ENCODE assay signal across 17 cellular contexts in genomic region chr2:216654528-216655052, GRCh38. TPM values are rescaled to one million over a fixed set of nuclear protein-coding genes. Genes with fewer than 3 reads are reported as not detected.
"Had no signal": no experiment of that assay in that cellular context is flagged by ENCODE, and none has a peak within 500 bp of the region (broad histone marks: within the 10 kb centered on the region; RNA-seq: fewer than 3 reads in every experiment).

No MANE protein-coding gene starts in this region.

- H3K4me3 ChIP-seq: gastrocnemius medialis, heart left ventricle, lung, transverse colon had no signal

- DNase-seq: activated CD4-positive, alpha-beta T cell treated with anti-CD3 and anti-CD28 coated beads for 4 hours; activated effector memory CD4-positive, alpha-beta T cell treated with anti-CD3 and anti-CD28 coated beads, Interleukin-2, amount 50 U/mL, for 16 hours; activated T-cell treated with anti-CD3 and anti-CD28 coated beads, Interleukin-2, amount 50 U/mL, for 4 hours; brain microvascular endothelial cell; effector memory CD4-positive, alpha-beta T cell; gastrocnemius medialis; heart left ventricle; stimulated activated CD4-positive, alpha-beta T cell treated with anti-CD3 and anti-CD28 coated beads, Interleukin-4, amount 100 ng/mL, for 1 hour; stimulated activated naive B cell treated with anti-CD40 and anti-IgM and Interleukin-4, amounts not matched to agents 10 μg/mL and 1 μg/mL and 100 μg/mL, for 72 hours; T-helper 1 cell; T1000; transverse colon had no signal

- H3K4me1 Mint-ChIP-seq: activated naive CD4-positive, alpha-beta T cell treated with anti-CD3 and anti-CD28 coated beads, Interleukin-2, amount 50 U/mL, for 24 hours; stimulated activated naive B cell treated with anti-CD40 and anti-IgM and Interleukin-4, amounts not matched to agents 10 μg/mL and 1 μg/mL and 100 μg/mL, for 72 hours had no signal

- H3K9me3 ChIP-seq: gastrocnemius medialis, heart left ventricle, transverse colon had no signal

- H3K27ac Mint-ChIP-seq: activated CD8-positive, alpha-beta T cell treated with anti-CD3 and anti-CD28 coated beads for 36 hours; activated naive CD4-positive, alpha-beta T cell treated with anti-CD3 and anti-CD28 coated beads, Interleukin-2, amount 50 U/mL, for 24 hours; dendritic cell treated with granulocyte-macrophage colony-stimulating factor and Interleukin-4, amounts not matched to agents 40 ng/mL and 50 ng/mL, for 4 days; stimulated activated naive B cell treated with anti-CD40 and anti-IgM and Interleukin-4, amounts not matched to agents 10 μg/mL and 1 μg/mL and 100 μg/mL, for 72 hours had no signal

- H3K4me1 ChIP-seq: gastrocnemius medialis, transverse colon had no signal

- H3K36me3 Mint-ChIP-seq: activated naive CD4-positive, alpha-beta T cell treated with anti-CD3 and anti-CD28 coated beads, Interleukin-2, amount 50 U/mL, for 24 hours; stimulated activated naive B cell treated with anti-CD40 and anti-IgM and Interleukin-4, amounts not matched to agents 10 μg/mL and 1 μg/mL and 100 μg/mL, for 72 hours had no signal

- H3K27ac ChIP-seq: brain microvascular endothelial cell, epithelial cell of prostate, gastrocnemius medialis, heart left ventricle, transverse colon had no signal

- H3K9me3 Mint-ChIP-seq: activated CD8-positive, alpha-beta T cell treated with anti-CD3 and anti-CD28 coated beads for 36 hours; activated naive CD4-positive, alpha-beta T cell treated with anti-CD3 and anti-CD28 coated beads, Interleukin-2, amount 50 U/mL, for 24 hours; activated T-cell treated with anti-CD3 and anti-CD28 coated beads, Interleukin-2, amount 50 U/mL, for 4 hours; dendritic cell treated with granulocyte-macrophage colony-stimulating factor and Interleukin-4, amounts not matched to agents 40 ng/mL and 50 ng/mL, for 4 days; stimulated activated naive B cell treated with anti-CD40 and anti-IgM and Interleukin-4, amounts not matched to agents 10 μg/mL and 1 μg/mL and 100 μg/mL, for 72 hours had no signal

- H3K27me3 ChIP-seq: brain microvascular endothelial cell, gastrocnemius medialis, heart left ventricle, transverse colon had no signal

- H3K36me3 ChIP-seq: gastrocnemius medialis, heart left ventricle, transverse colon had no signal

- H3K4me3 Mint-ChIP-seq: activated CD8-positive, alpha-beta T cell treated with anti-CD3 and anti-CD28 coated beads for 36 hours; activated naive CD4-positive, alpha-beta T cell treated with anti-CD3 and anti-CD28 coated beads, Interleukin-2, amount 50 U/mL, for 24 hours; activated T-cell treated with anti-CD3 and anti-CD28 coated beads, Interleukin-2, amount 50 U/mL, for 4 hours; dendritic cell treated with granulocyte-macrophage colony-stimulating factor and Interleukin-4, amounts not matched to agents 40 ng/mL and 50 ng/mL, for 4 days; stimulated activated naive B cell treated with anti-CD40 and anti-IgM and Interleukin-4, amounts not matched to agents 10 μg/mL and 1 μg/mL and 100 μg/mL, for 72 hours had no signal

- ATAC-seq: activated CD8-positive, alpha-beta T cell treated with anti-CD3 and anti-CD28 coated beads for 36 hours; activated T-cell treated with anti-CD3 and anti-CD28 coated beads, Interleukin-2, amount 50 U/mL, for 4 hours; gastrocnemius medialis; heart left ventricle; stimulated activated naive B cell treated with anti-CD40 and anti-IgM and Interleukin-4, amounts not matched to agents 10 μg/mL and 1 μg/mL and 100 μg/mL, for 72 hours had no signal

RNA-seq across cellular contexts. Expression of gene IGFBP5, which starts 40.8 kb away (rescaled TPM):
- total RNA-seq: activated CD8-positive, alpha-beta T cell treated with anti-CD3 and anti-CD28 coated beads for 36 hours had no signal
